Comparison of ENCODE assay signal across 8 cellular contexts in genomic region chr3:14508966-14509795, GRCh38. TPM values are rescaled to one million over a fixed set of nuclear protein-coding genes. Genes with fewer than 3 reads are reported as not detected.
A peak's percentile ranks its signal among the peaks of the same experiment; 100 is the strongest.
DNase-seq lines count a peak whose midpoint lies in the region; ATAC-seq and TF ChIP-seq lines count a peak whose summit lies in the region.

No MANE protein-coding gene starts in this region.

- no peak overlapping the region for H3K9ac ChIP-seq in liver (ENCODE audit: low read depth in 1 of 2, low read length in 2 of 2)

- H3K27me3 ChIP-seq in A673 (replicated peaks; ENCODE audit: insufficient read depth, low read depth, low read length, poor library complexity) (no peaks in the 10 kb centered on the region), liver (ENCODE audit: control insufficient read depth in 4 of 4, insufficient read depth in 4 of 4, low read length in 3 of 4) (no peaks in the 10 kb centered on the region)

- ATAC-seq in GM18502 (IDR thresholded peaks at IDR 0.05; ENCODE audit: poor library complexity, unreplicated experiment) = peak; percentile 60
- ATAC-seq in activated CD4-positive, alpha-beta T cell treated with anti-CD3 and anti-CD28 coated beads for 36 hours = peak; percentile 91

- H3K9me3 Mint-ChIP-seq in activated CD4-positive, alpha-beta T cell treated with anti-CD3 and anti-CD28 coated beads for 36 hours (ENCODE audit: low read depth) = no peaks in the 10 kb centered on the region
- H3K9me3 Mint-ChIP-seq in chondrocyte (ENCODE audit: low read depth) = no peaks in the 10 kb centered on the region

- H3K4me3 Mint-ChIP-seq in activated CD4-positive, alpha-beta T cell treated with anti-CD3 and anti-CD28 coated beads for 36 hours = no peak overlapping the region
- H3K4me3 Mint-ChIP-seq in chondrocyte (ENCODE audit: unreplicated experiment) = no peak overlapping the region

- WGBS in liver = 24% methylated on average over 22 of the region's 22 CpGs

- BruUV-seq in A673 (replicated peaks; lab: Mats Ljungman, UMichigan) = no TSS peak

- peaks cover 4% of the 10 kb centered on the region for H3K27me3 Mint-ChIP-seq in activated CD4-positive, alpha-beta T cell treated with anti-CD3 and anti-CD28 coated beads for 36 hours
- H3K27me3 Mint-ChIP-seq in chondrocyte (ENCODE audit: low read depth) = peaks cover 6% of the 10 kb centered on the region

- peak; percentile 69 to 78 for TF ChIP-seq RAD21 in liver (IDR thresholded peaks at IDR 0.05)

- H3K4me1 Mint-ChIP-seq in activated CD4-positive, alpha-beta T cell treated with anti-CD3 and anti-CD28 coated beads for 36 hours = peaks cover 2% of the 10 kb centered on the region
- H3K4me1 Mint-ChIP-seq in chondrocyte (ENCODE audit: low read depth) = peaks cover 2% of the 10 kb centered on the region

- no peak overlapping the region for H3K4me3 ChIP-seq in A673 (ENCODE audit: low read depth, low read length, poor library complexity, severe bottlenecking)
- H3K4me3 ChIP-seq in liver (ENCODE audit: low read depth in 1 of 3, low read length in 3 of 3) = no peak overlapping the region

- H3K9me3 ChIP-seq in A673 (ENCODE audit: low read depth, low read length, poor library complexity, severe bottlenecking) (no peaks in the 10 kb centered on the region), liver (ENCODE audit: control insufficient read depth in 4 of 4, low read length in 3 of 4) (no peaks in the 10 kb centered on the region)

- DNase-seq in A673 (ENCODE audit: low spot score) = peak; percentile 73
- peak; percentile 38 for DNase-seq in NCI-H1092 treated with DMSO at 0.1 percent for 48 hours (lab: John Stamatoyannopoulos, UW)
- DNase-seq in activated CD4-positive, alpha-beta T cell treated with anti-CD3 and anti-CD28 coated beads for 36 hours = peak; percentile 87
- DNase-seq in chondrocyte (ENCODE audit: low spot score) = no peak
- peak; percentile 45 for DNase-seq in stimulated activated CD8-positive, alpha-beta memory T cell treated with anti-CD3 and anti-CD28 coated beads, Interleukin-12 subunit alpha, Interleukin-12 subunit beta, amount 100 ng/mL, for 24 hours (ENCODE audit: extremely low read depth)
- DNase-seq in NCI-H510A (lab: John Stamatoyannopoulos, UW) = no peak

- H3K36me3 ChIP-seq in A673 (ENCODE audit: insufficient read depth, low read length, poor library complexity, severe bottlenecking) = no peaks in the 10 kb centered on the region
- H3K36me3 ChIP-seq in liver (ENCODE audit: control insufficient read depth in 4 of 4, insufficient read depth in 3 of 4, low read depth in 1 of 4, low read length in 3 of 4) = no peaks in the 10 kb centered on the region

- H3K27ac Mint-ChIP-seq in activated CD4-positive, alpha-beta T cell treated with anti-CD3 and anti-CD28 coated beads for 36 hours = no peak overlapping the region
- no peak overlapping the region for H3K27ac Mint-ChIP-seq in chondrocyte (ENCODE audit: unreplicated experiment)

- POLR2A ChIA-PET in A673 (lab: Charles Lee; ENCODE audit: low non-redundant PET) = no interaction called here
- POLR2A ChIA-PET in activated CD4-positive, alpha-beta T cell treated with anti-CD3 and anti-CD28 coated beads for 36 hours (lab: Charles Lee) = no interaction called here

- H3K27ac ChIP-seq in A673 (ENCODE audit: low read depth, low read length, poor library complexity, severe bottlenecking) (no peak overlapping the region), liver (ENCODE audit: low read depth in 1 of 2, low read length in 2 of 2) (no peak overlapping the region)

- CTCF ChIA-PET in A673 (lab: Charles Lee) = interaction anchor here (0.6 to 1.8 kb wide), 6 partner anchors 11 to 576 kb away, joined by 4 to 10 read pairs (median 7); no protein-coding TSS in a partner anchor
- CTCF ChIA-PET in activated CD4-positive, alpha-beta T cell treated with anti-CD3 and anti-CD28 coated beads for 36 hours (lab: Charles Lee) = interaction anchor here (0.6 to 1.8 kb wide), 10 partner anchors 10 to 341 kb away, joined by 3 to 7 read pairs (median 3); no protein-coding TSS in a partner anchor

- H3K36me3 Mint-ChIP-seq in activated CD4-positive, alpha-beta T cell treated with anti-CD3 and anti-CD28 coated beads for 36 hours (ENCODE audit: low read depth) = no peaks in the 10 kb centered on the region
- no peaks in the 10 kb centered on the region for H3K36me3 Mint-ChIP-seq in chondrocyte (ENCODE audit: low read depth)

- intact Hi-C loops in A673 (cut with micrococcal nuclease; ENCODE audit: unreplicated experiment) = loop anchor here (1.0 to 5.0 kb wide), 2 partner anchors 39 to 413 kb away; no protein-coding TSS in a partner anchor
- intact Hi-C loops in activated CD4-positive, alpha-beta T cell treated with anti-CD3 and anti-CD28 coated beads for 36 hours (cut with DNase I, micrococcal nuclease) = loop anchor here (1.0 to 5.0 kb wide), 5 partner anchors 39 to 413 kb away; no protein-coding TSS in a partner anchor

- no peaks in the 10 kb centered on the region for H3K4me1 ChIP-seq in A673 (ENCODE audit: insufficient read depth, low read length, poor library complexity, severe bottlenecking)
- H3K4me1 ChIP-seq in liver (ENCODE audit: control insufficient read depth in 4 of 4, insufficient read depth in 4 of 4, low read length in 3 of 4) = peaks cover 0 to 2% (median 0%) of the 10 kb centered on the region in 4 donors

- TF ChIP-seq CTCF in A673 (conservative IDR thresholded peaks at IDR 0.05; ENCODE audit: low read depth, low read length) (peak; percentile 90), chondrocyte (IDR thresholded peaks at IDR 0.05) (peak; percentile 99), liver (IDR thresholded peaks at IDR 0.05; ENCODE audit: low read depth, low read length, missing input control) (peak; percentile 81)

TF ChIP-seq in liver, 16 proteins besides CTCF, POLR2A, EP300 and RAD21:
- TF ChIP-seq MAX (IDR thresholded peaks at IDR 0.05) = no peak
- TF ChIP-seq GABPA (IDR thresholded peaks at IDR 0.05 in 1 of 2, conservative IDR thresholded peaks at IDR 0.05 in 1 of 2) = no peak
- no peak for TF ChIP-seq RXRA (IDR thresholded peaks at IDR 0.05)
- no peak for TF ChIP-seq REST (IDR thresholded peaks at IDR 0.05)
- TF ChIP-seq ATF3 (IDR thresholded peaks at IDR 0.05) = no peak

RNA-seq across cellular contexts. Expression of gene GRIP2, which starts 31.0 kb away (rescaled TPM):
- total RNA-seq in A673 (2021) (0.43 and 0.76 TPM in 2 replicates), chondrocyte (0.20 to 0.63 TPM in 2 of 3 replicates, not detected in the other), liver (under 1 TPM; 0.05 to 0.33 TPM)
- total RNA-seq in activated CD4-positive, alpha-beta T cell treated with anti-CD3 and anti-CD28 coated beads for 36 hours = not detected
- under 1 TPM in 1 of 2 donors, not detected in 1; 0.09 TPM for polyA plus RNA-seq in liver

Comparison
In these comparisons a context has a peak if more than half of its experiments do, and no peak if none do; other contexts are left out.
1. DNase-seq: peak in A673 (single experiment), NCI-H1092 treated with DMSO at 0.1 percent for 48 hours (single experiment), activated CD4-positive, alpha-beta T cell treated with anti-CD3 and anti-CD28 coated beads for 36 hours (single experiment) and stimulated activated CD8-positive, alpha-beta memory T cell treated with anti-CD3 and anti-CD28 coated beads, Interleukin-12 subunit alpha, Interleukin-12 subunit beta, amount 100 ng/mL, for 24 hours (single experiment); none in chondrocyte (single experiment) and NCI-H510A (single experiment).
2. Peak in every context shown above with its lines, with median percentiles within 50 percentile points of each other: CTCF ChIP-seq.